8 cellular contexts compared by ENCODE assay signal in genomic region chr4:183798249-183798920, GRCh38.
DNase-seq lines count a peak whose midpoint lies in the region; ATAC-seq and TF ChIP-seq lines count a peak whose summit lies in the region.

No MANE protein-coding gene starts in this region.

- H3K36me3 ChIP-seq in GM23338 (ENCODE audit: insufficient read depth): no peaks in the 10 kb centered on the region; the same call in 1 of the 2 replicates
- no peaks in the 10 kb centered on the region for H3K36me3 ChIP-seq in hepatocyte (replicated peaks; ENCODE audit: insufficient read depth, low read depth)

- H3K27me3 ChIP-seq in GM23338 (ENCODE audit: insufficient read depth): peaks cover 66% of the 10 kb centered on the region
- H3K27me3 ChIP-seq in hepatocyte: peaks cover 18% of the 10 kb centered on the region

- H3K4me3 ChIP-seq in GM23338 (peak overlapping the region; percentile 75), hepatocyte (peak overlapping the region; percentile 76)

- peak overlapping the region; percentile 89 for H2AFZ ChIP-seq in GM23338
- peak overlapping the region; percentile 91 for H2AFZ ChIP-seq in hepatocyte

- no peak overlapping the region for H3K27ac ChIP-seq in GM23338 (ENCODE audit: low read depth)
- H3K27ac ChIP-seq in hepatocyte: peak overlapping the region; percentile 73

- DNase-seq in GM23338 (ENCODE audit: low spot score) (peak; percentile 45), WTC11 (ENCODE audit: low spot score) (peak; percentile 35), hepatocyte (ENCODE audit: low spot score) (peak; percentile 57), retina (peak; percentile 57), NCI-H446 (lab: John Stamatoyannopoulos, UW) (no peak)

- peaks cover 9% of the 10 kb centered on the region; the same call in 2 of the 3 replicates for H3K36me3 Mint-ChIP-seq in GM23338 (ENCODE audit: low read depth)
- peaks cover 10% of the 10 kb centered on the region for H3K36me3 Mint-ChIP-seq in WTC11

- TF ChIP-seq CTCF in GM23338 (conservative IDR thresholded peaks at IDR 0.05; ENCODE audit: low read depth in 2 of 2) (no peak), WTC11 (IDR thresholded peaks at IDR 0.05) (no peak), hepatocyte (IDR thresholded peaks at IDR 0.05; ENCODE audit: poor library complexity) (no peak)

- H3K4me2 ChIP-seq in GM23338 (peak overlapping the region; percentile 72), hepatocyte (peak overlapping the region; percentile 98)

- no peaks in the 10 kb centered on the region for H3K9me2 ChIP-seq in GM23338 (ENCODE audit: insufficient read depth)
- H3K9me2 ChIP-seq in hepatocyte (replicated peaks; ENCODE audit: insufficient read depth): no peaks in the 10 kb centered on the region

- H3F3A ChIP-seq in GM23338 (replicated peaks; ENCODE audit: low read depth): no peaks in the 10 kb centered on the region

- peak; percentile 16 for ATAC-seq in GM23338
- ATAC-seq in WTC11: peak; percentile 10
- no peak for ATAC-seq in HG02798 (IDR thresholded peaks at IDR 0.05; ENCODE audit: poor library complexity, unreplicated experiment)
- no peak for ATAC-seq in GM18907 (IDR thresholded peaks at IDR 0.05; ENCODE audit: unreplicated experiment)
- ATAC-seq in GM19397 (IDR thresholded peaks at IDR 0.05; ENCODE audit: unreplicated experiment): no peak

- H3K9me3 Mint-ChIP-seq in GM23338 (peaks cover 25% of the 10 kb centered on the region), WTC11 (peaks cover 20% of the 10 kb centered on the region)

- POLR2A ChIA-PET in WTC11 (lab: Charles Lee): no interaction called here

- H3K4me1 ChIP-seq in GM23338 (ENCODE audit: insufficient read depth) (peaks cover 25% of the 10 kb centered on the region), hepatocyte (ENCODE audit: insufficient read depth) (peaks cover 6% of the 10 kb centered on the region)

- WGBS in hepatocyte (ENCODE audit: low lambda C conversion rate, missing lambda C conversion rate): 1% methylated on average over 50 of the region's 62 CpGs

- no peaks in the 10 kb centered on the region; the same call in 1 of the 2 replicates for H4K20me1 ChIP-seq in GM23338 (replicated peaks; ENCODE audit: insufficient read depth)
- no peaks in the 10 kb centered on the region for H4K20me1 ChIP-seq in hepatocyte (ENCODE audit: insufficient read depth, poor library complexity, severe bottlenecking)

- H3K79me2 ChIP-seq in GM23338 (replicated peaks; ENCODE audit: insufficient read depth) (no peaks in the 10 kb centered on the region), hepatocyte (peaks cover 2% of the 10 kb centered on the region)

- CTCF ChIA-PET in WTC11 (lab: Charles Lee): no interaction called here

- no peak overlapping the region for H3K27ac Mint-ChIP-seq in GM23338
- no peak overlapping the region for H3K27ac Mint-ChIP-seq in WTC11

- no peaks in the 10 kb centered on the region for H3K9me3 ChIP-seq in hepatocyte (ENCODE audit: low read depth)

- H3K27me3 Mint-ChIP-seq in GM23338 (ENCODE audit: insufficient read depth, low read depth, poor library complexity) (peaks cover 40% of the 10 kb centered on the region), WTC11 (ENCODE audit: low read depth) (peaks cover 72% of the 10 kb centered on the region)

- peaks cover 36% of the 10 kb centered on the region for H3K4me1 Mint-ChIP-seq in GM23338
- peaks cover 36% of the 10 kb centered on the region for H3K4me1 Mint-ChIP-seq in WTC11

- H3K4me3 Mint-ChIP-seq in GM23338: peak overlapping the region; percentile 80
- H3K4me3 Mint-ChIP-seq in WTC11: peak overlapping the region; percentile 69

TF ChIP-seq in GM23338, 12 proteins besides CTCF, POLR2A, EP300 and RAD21:
- TF ChIP-seq EZH2 (IDR thresholded peaks at IDR 0.05; ENCODE audit: low read depth, unreplicated experiment) (peak; percentile 74), ZNF331 (CRISPR knock-in tag; IDR thresholded peaks at IDR 0.05; ENCODE audit: low read depth) (no peak)

TF ChIP-seq in WTC11, 78 proteins besides CTCF, POLR2A, EP300 and RAD21:
- TF ChIP-seq STAT6 (CRISPR knock-in tag; conservative IDR thresholded peaks at IDR 0.05; ENCODE audit: low read depth) (no peak), FOXP4 (CRISPR knock-in tag; IDR thresholded peaks at IDR 0.05) (no peak), ZNF512 (CRISPR knock-in tag; IDR thresholded peaks at IDR 0.05; ENCODE audit: borderline replicate concordance) (no peak), ZNF423 (CRISPR knock-in tag; IDR thresholded peaks at IDR 0.05) (peak; percentile 79), ELF4 (CRISPR knock-in tag; IDR thresholded peaks at IDR 0.05; ENCODE audit: low read depth) (no peak), USF2 (CRISPR knock-in tag; IDR thresholded peaks at IDR 0.05) (0 out of 2 replicates have a peak, but pooled peaks have one; percentile 1), SP1 (CRISPR knock-in tag; conservative IDR thresholded peaks at IDR 0.05) (0 out of 2 replicates have a peak, but pooled peaks have one; percentile 16)
TF ChIP-seq in WTC11: peak in this region for 3.

Comparison
In these comparisons a context has a peak if more than half of its experiments do, and no peak if none do; other contexts are left out.
1. ATAC-seq: peak in GM23338 (single experiment) and WTC11 (single experiment); none in HG02798 (single experiment), GM18907 (single experiment) and GM19397 (single experiment).
2. DNase-seq: peak in GM23338 (single experiment), WTC11 (single experiment), hepatocyte (single experiment) and retina (single experiment); none in NCI-H446 (0 of 2).